1 cellular context compared by ENCODE assay signal in genomic region chr19:17539288-17540117, GRCh38.
TF ChIP-seq lines count a peak whose summit lies in the region.

No MANE protein-coding gene starts in this region.

TF ChIP-seq in HEK293, 187 proteins besides CTCF, POLR2A, EP300 and RAD21 (continued from another document):
- TF ChIP-seq REST (tag by site-specific recombination; IDR thresholded peaks at IDR 0.05) (peak; percentile 98), ZNF37A (tag by site-specific recombination; IDR thresholded peaks at IDR 0.05) (no peak), ZNF19 (tag by site-specific recombination; IDR thresholded peaks at IDR 0.05; ENCODE audit: low read depth) (no peak), ZNF830 (tag by site-specific recombination; IDR thresholded peaks at IDR 0.05; ENCODE audit: low read depth) (no peak), ZNF768 (tag by site-specific recombination; IDR thresholded peaks at IDR 0.05) (no peak), ZSCAN18 (tag by site-specific recombination; IDR thresholded peaks at IDR 0.05) (no peak), ZNF324 (tag by site-specific recombination; IDR thresholded peaks at IDR 0.05) (no peak), ZNF514 (tag by site-specific recombination; IDR thresholded peaks at IDR 0.05) (no peak), ZNF623 (tag by site-specific recombination; IDR thresholded peaks at IDR 0.05) (no peak), GLIS1 (tag by site-specific recombination; IDR thresholded peaks at IDR 0.05) (peak; percentile 67), ZNF530 (tag by site-specific recombination; IDR thresholded peaks at IDR 0.05; ENCODE audit: low read depth) (no peak), KLF9 (tag by site-specific recombination; IDR thresholded peaks at IDR 0.05; ENCODE audit: low read depth) (peak; percentile 99), ZNF174 (tag by site-specific recombination; IDR thresholded peaks at IDR 0.05) (no peak), ZNF677 (tag by site-specific recombination; IDR thresholded peaks at IDR 0.05) (no peak), INSM2 (tag by site-specific recombination; IDR thresholded peaks at IDR 0.05) (0 out of 2 replicates have a peak, but pooled peaks have one; percentile 21), ZNF571 (tag by site-specific recombination; IDR thresholded peaks at IDR 0.05) (no peak), KLF16 (tag by site-specific recombination; IDR thresholded peaks at IDR 0.05) (peak; percentile 74; the same call in 1 of the 2 replicates), ZNF138 (tag by site-specific recombination; IDR thresholded peaks at IDR 0.05; ENCODE audit: borderline replicate concordance) (no peak), SP2 (tag by site-specific recombination; IDR thresholded peaks at IDR 0.05) (peak; percentile 92), ZNF398 (tag by site-specific recombination; IDR thresholded peaks at IDR 0.05) (peak; percentile 80), WT1 (tag by site-specific recombination; IDR thresholded peaks at IDR 0.05) (no peak; the same call in 1 of the 2 replicates), TRIM28 (IDR thresholded peaks at IDR 0.05; ENCODE audit: borderline replicate concordance, low read length) (no peak), ZNF660 (tag by site-specific recombination; IDR thresholded peaks at IDR 0.05) (no peak), ZNF157 (tag by site-specific recombination; IDR thresholded peaks at IDR 0.05) (no peak), ZBTB11 (tag by site-specific recombination; conservative IDR thresholded peaks at IDR 0.05; ENCODE audit: low read depth) (no peak; the same call in 1 of the 2 replicates), SP3 (tag by site-specific recombination; IDR thresholded peaks at IDR 0.05) (peak; percentile 95), ZNF521 (tag by site-specific recombination; IDR thresholded peaks at IDR 0.05) (no peak), ZNF76 (tag by site-specific recombination; IDR thresholded peaks at IDR 0.05; ENCODE audit: borderline replicate concordance, low read depth) (peak; percentile 39; the same call in 1 of the 2 replicates), RBAK (tag by site-specific recombination; IDR thresholded peaks at IDR 0.05) (no peak), ZNF184 (tag by site-specific recombination; IDR thresholded peaks at IDR 0.05) (no peak), AEBP2 (tag by site-specific recombination; IDR thresholded peaks at IDR 0.05; ENCODE audit: borderline replicate concordance) (no peak), ZNF146 (tag by site-specific recombination; IDR thresholded peaks at IDR 0.05) (no peak), ZFP69B (tag by site-specific recombination; IDR thresholded peaks at IDR 0.05) (no peak), ZNF776 (tag by site-specific recombination; IDR thresholded peaks at IDR 0.05; ENCODE audit: borderline replicate concordance) (no peak), ZNF280C (tag by site-specific recombination; IDR thresholded peaks at IDR 0.05) (no peak), ZNF112 (tag by site-specific recombination; IDR thresholded peaks at IDR 0.05) (no peak), ZNF16 (tag by site-specific recombination; IDR thresholded peaks at IDR 0.05; ENCODE audit: low read depth) (no peak), ZNF302 (tag by site-specific recombination; IDR thresholded peaks at IDR 0.05; ENCODE audit: low read depth) (no peak), ZNF580 (tag by site-specific recombination; IDR thresholded peaks at IDR 0.05) (no peak), ZSCAN16 (tag by site-specific recombination; IDR thresholded peaks at IDR 0.05) (no peak), ZNF48 (tag by site-specific recombination; IDR thresholded peaks at IDR 0.05) (no peak)
